8 cellular contexts compared by ENCODE assay signal in genomic region chr4:56434599-56435000, GRCh38. TPM values are rescaled to one million over a fixed set of nuclear protein-coding genes. Genes with fewer than 3 reads are reported as not detected.
A peak's percentile ranks its signal among the peaks of the same experiment; 100 is the strongest.
DNase-seq lines count a peak whose midpoint lies in the region; ATAC-seq and TF ChIP-seq lines count a peak whose summit lies in the region.

No MANE protein-coding gene starts in this region.

- 1% methylated on average over 9 of the region's 9 CpGs for WGBS in esophagus, 2 donors
- 1 to 3% (median 1%) methylated on average over 9 of the region's 9 CpGs for WGBS in ovary, 3 donors

- no peaks in the 10 kb centered on the region for H3K36me3 ChIP-seq in CD4-positive, CD25-positive, alpha-beta regulatory T cell (ENCODE audit: control insufficient read depth, insufficient read depth, low read length)
- H3K36me3 ChIP-seq in HEK293 (ENCODE audit: control insufficient read depth in 2 of 2, insufficient read depth in 1 of 2, low read length in 2 of 2) (peaks cover 0 to 3% of the 10 kb centered on the region in 2 experiments; a peak in 2 of 3 replicates), esophagus (ENCODE audit: control insufficient read depth in 2 of 2, insufficient read depth in 2 of 2, low read length in 1 of 2) (no peaks in the 10 kb centered on the region), ovary (no peaks in the 10 kb centered on the region)

- peak overlapping the region; percentile 91 to 96 (median 94) for H3K4me3 Mint-ChIP-seq in CD4-positive, CD25-positive, alpha-beta regulatory T cell

- H3K36me3 Mint-ChIP-seq in CD4-positive, CD25-positive, alpha-beta regulatory T cell: no peaks in the 10 kb centered on the region

- H3K27me3 Mint-ChIP-seq in CD4-positive, CD25-positive, alpha-beta regulatory T cell: no peaks in the 10 kb centered on the region

- TF ChIP-seq EP300 in ovary (IDR thresholded peaks at IDR 0.05): no peak

- ATAC-seq in CD4-positive, CD25-positive, alpha-beta regulatory T cell (ENCODE audit: low read depth in 2 of 2): no peak
- no peak for ATAC-seq in HG03469 (IDR thresholded peaks at IDR 0.05; ENCODE audit: unreplicated experiment)

- TF ChIP-seq CTCF in HEK293 (tag by site-specific recombination; IDR thresholded peaks at IDR 0.05) (no peak), ovary (IDR thresholded peaks at IDR 0.05) (no peak)

- H3K4me1 ChIP-seq in CD4-positive, CD25-positive, alpha-beta regulatory T cell (ENCODE audit: control insufficient read depth, insufficient read depth, low read length, poor library complexity, severe bottlenecking): peaks cover 11% of the 10 kb centered on the region
- H3K4me1 ChIP-seq in HEK293 (ENCODE audit: control insufficient read depth, insufficient read depth, low read length): no peaks in the 10 kb centered on the region
- H3K4me1 ChIP-seq in esophagus (ENCODE audit: control insufficient read depth in 2 of 2, insufficient read depth in 2 of 2, low read length in 1 of 2): peaks cover 0 to 3% of the 10 kb centered on the region in 2 donors
- H3K4me1 ChIP-seq in ovary (ENCODE audit: insufficient read depth): peaks cover 3% of the 10 kb centered on the region

- no peak for DNase-seq in CD4-positive, CD25-positive, alpha-beta regulatory T cell
- peak; percentile 44 for DNase-seq in SK-MEL-5 (ENCODE audit: low read depth, low spot score)
- no peak for DNase-seq in ovary
- no peak for DNase-seq in HuH-7 (ENCODE audit: low spot score)
- DNase-seq in activated CD8-positive, alpha-beta memory T cell treated with anti-CD3 and anti-CD28 coated beads, Interleukin-2, amount 50 U/mL, for 48 hours: no peak

- intact Hi-C loops in ovary (cut with DNase I): no loop called here

- no peaks in the 10 kb centered on the region for H3K9me3 ChIP-seq in CD4-positive, CD25-positive, alpha-beta regulatory T cell (ENCODE audit: control insufficient read depth in 2 of 2, low read length in 2 of 2)
- H3K9me3 ChIP-seq in HEK293 (ENCODE audit: control insufficient read depth, insufficient read depth, low read depth, low read length) (no peaks in the 10 kb centered on the region), esophagus (ENCODE audit: control insufficient read depth in 2 of 2, insufficient read depth in 1 of 2, low read depth in 1 of 2, low read length in 1 of 2) (no peaks in the 10 kb centered on the region), ovary (no peaks in the 10 kb centered on the region)

- no peaks in the 10 kb centered on the region for H3K9me3 Mint-ChIP-seq in CD4-positive, CD25-positive, alpha-beta regulatory T cell

- H3K4me3 ChIP-seq in CD4-positive, CD25-positive, alpha-beta regulatory T cell (ENCODE audit: low read depth, low read length): peak overlapping the region; percentile 96
- H3K4me3 ChIP-seq in HEK293 (ENCODE audit: low read depth, low read length) (peak overlapping the region; percentile 69), esophagus (ENCODE audit: low read depth in 1 of 2, low read length in 2 of 2) (peak overlapping the region; percentile 73 to 76), ovary (peak overlapping the region; percentile 84)

- CTCF ChIA-PET in HEK293 (lab: Yijun Ruan, JAX): interaction anchor here (0.7 to 3.1 kb wide), 3 partner anchors 8 to 29 kb away, joined by 3 to 16 read pairs (median 4); no protein-coding TSS in a partner anchor

- POLR2A ChIA-PET in HEK293 (lab: Yijun Ruan, JAX): interaction anchor here (1.4 to 3.9 kb wide), 6 partner anchors 10 to 544 kb away, joined by 5 to 52 read pairs (median 14); partner anchors contain the start of genes AASDH, NOA1 and POLR2B

- no peaks in the 10 kb centered on the region for H3K27me3 ChIP-seq in CD4-positive, CD25-positive, alpha-beta regulatory T cell (ENCODE audit: control insufficient read depth, insufficient read depth, low read length)
- H3K27me3 ChIP-seq in esophagus (ENCODE audit: control insufficient read depth in 1 of 2, insufficient read depth in 2 of 2, low read length in 2 of 2): no peaks in the 10 kb centered on the region
- H3K27me3 ChIP-seq in ovary: no peaks in the 10 kb centered on the region

- H3K4me1 Mint-ChIP-seq in CD4-positive, CD25-positive, alpha-beta regulatory T cell: peaks cover 7 to 51% (median 34%) of the 10 kb centered on the region in 4 donors

- peak overlapping the region in 2 of 3 donors; percentile 83 to 96 for H3K27ac Mint-ChIP-seq in CD4-positive, CD25-positive, alpha-beta regulatory T cell

- no peak for TF ChIP-seq POLR2A in ovary (IDR thresholded peaks at IDR 0.05)

- peak overlapping the region; percentile 89 for H3K27ac ChIP-seq in CD4-positive, CD25-positive, alpha-beta regulatory T cell (ENCODE audit: insufficient read depth, low read length, poor library complexity, severe bottlenecking)
- H3K27ac ChIP-seq in HEK293 (ENCODE audit: extremely low read depth, low read depth, low read length) (peak overlapping the region; percentile 54; the same call in 1 of the 2 replicates), esophagus (ENCODE audit: low read depth in 2 of 2, low read length in 1 of 2) (peak overlapping the region; percentile 42 to 97), ovary (peak overlapping the region in 1 of 2 donors; percentile 93)

- in situ Hi-C loops in SK-MEL-5 (cut with HindIII; ENCODE audit: low pct_unique_long_range_greater_than_20kb, low sequenced_read_pairs): no loop called here

TF ChIP-seq in HEK293, 187 proteins besides CTCF, POLR2A, EP300 and RAD21 (continues in another document):
- no peak for TF ChIP-seq ZNF777 (tag by site-specific recombination; IDR thresholded peaks at IDR 0.05; ENCODE audit: borderline replicate concordance)
- TF ChIP-seq ZNF501 (tag by site-specific recombination; IDR thresholded peaks at IDR 0.05): no peak
- TF ChIP-seq ZNF449 (tag by site-specific recombination; IDR thresholded peaks at IDR 0.05): no peak
- TF ChIP-seq ZNF138 (tag by site-specific recombination; IDR thresholded peaks at IDR 0.05; ENCODE audit: borderline replicate concordance): no peak
- no peak for TF ChIP-seq ZNF600 (tag by site-specific recombination; IDR thresholded peaks at IDR 0.05)
- TF ChIP-seq ZNF2 (tag by site-specific recombination; IDR thresholded peaks at IDR 0.05): no peak
- no peak for TF ChIP-seq BCL11A (tag by site-specific recombination; IDR thresholded peaks at IDR 0.05; ENCODE audit: low read depth)
- no peak for TF ChIP-seq ZNF211 (tag by site-specific recombination; IDR thresholded peaks at IDR 0.05; ENCODE audit: low read depth)
- TF ChIP-seq ZFP69B (tag by site-specific recombination; IDR thresholded peaks at IDR 0.05): no peak
- TF ChIP-seq YY2 (tag by site-specific recombination; IDR thresholded peaks at IDR 0.05): no peak
- no peak for TF ChIP-seq ZNF785 (tag by site-specific recombination; IDR thresholded peaks at IDR 0.05)

RNA-seq across cellular contexts. Expression of gene PPAT, which starts 0.8 kb away (rescaled TPM):
- total RNA-seq in CD4-positive, CD25-positive, alpha-beta regulatory T cell: 9.0 TPM
- 10 to 100 TPM in 3 of 4 donors, 1 to 10 TPM in 1; 6.7 to 14.0 (median 12.0) TPM for polyA plus RNA-seq in CD4-positive, CD25-positive, alpha-beta regulatory T cell
- total RNA-seq in SK-MEL-5 (2014; rRNA removed; shearing (Covaris generic)): 29.1 and 30.6 TPM in 2 replicates
- polyA plus RNA-seq in SK-MEL-5 (2015; cell fraction: cytosol; rRNA removed): 17.6 and 22.1 TPM in 2 replicates
- polyA plus RNA-seq in SK-MEL-5 (2015; cell fraction: nucleus; rRNA removed): 27.2 and 28.7 TPM in 2 replicates
- 1 to 10 TPM; 2.6 to 3.8 TPM for polyA plus RNA-seq in esophagus
- total RNA-seq in ovary: 10 to 100 TPM in 6 of 7 donors, 1 to 10 TPM in 1; 6.2 to 14.8 (median 12.5) TPM
- polyA plus RNA-seq in ovary: 1 to 10 TPM; 4.7 to 8.0 TPM

RNA-seq across cellular contexts. Expression of gene PAICS, which starts 1.5 kb away (rescaled TPM):
- 21.7 TPM for total RNA-seq in CD4-positive, CD25-positive, alpha-beta regulatory T cell
- 10 to 100 TPM; 29.8 to 37.3 (median 31.0) TPM for polyA plus RNA-seq in CD4-positive, CD25-positive, alpha-beta regulatory T cell
- 86.4 and 87.2 TPM in 2 replicates for total RNA-seq in SK-MEL-5 (2014; rRNA removed; shearing (Covaris generic))
- polyA plus RNA-seq in SK-MEL-5 (2015; cell fraction: cytosol; rRNA removed): 136 and 188 TPM in 2 replicates
- 97.9 and 117 TPM in 2 replicates for polyA plus RNA-seq in SK-MEL-5 (2015; cell fraction: nucleus; rRNA removed)
- polyA plus RNA-seq in esophagus: 10 to 100 TPM; 46.0 to 62.7 TPM
- 10 to 100 TPM; 17.2 to 83.0 (median 48.3) TPM for total RNA-seq in ovary
- 10 to 100 TPM; 29.0 to 53.4 TPM for polyA plus RNA-seq in ovary

RNA-seq across cellular contexts. Expression of gene SRP72, which starts 32.8 kb away (rescaled TPM):
- 111 TPM for total RNA-seq in CD4-positive, CD25-positive, alpha-beta regulatory T cell
- 100 to 1,000 TPM; 116 to 196 (median 155) TPM for polyA plus RNA-seq in CD4-positive, CD25-positive, alpha-beta regulatory T cell
- 57.5 and 61.0 TPM in 2 replicates for total RNA-seq in SK-MEL-5 (2014; rRNA removed; shearing (Covaris generic))
- 42.8 and 64.5 TPM in 2 replicates for polyA plus RNA-seq in SK-MEL-5 (2015; cell fraction: cytosol; rRNA removed)
- 54.0 and 56.6 TPM in 2 replicates for polyA plus RNA-seq in SK-MEL-5 (2015; cell fraction: nucleus; rRNA removed)
- 10 to 100 TPM; 22.6 to 28.8 TPM for polyA plus RNA-seq in esophagus
- 100 to 1,000 TPM in 2 of 7 donors, 10 to 100 TPM in 5; 48.6 to 128 (median 88.7) TPM for total RNA-seq in ovary
- 10 to 100 TPM; 33.8 to 78.8 TPM for polyA plus RNA-seq in ovary

RNA-seq across cellular contexts. Expression of gene AASDH, which starts 47.3 kb away (rescaled TPM):
- total RNA-seq in CD4-positive, CD25-positive, alpha-beta regulatory T cell: 12.9 TPM
- 10 to 100 TPM; 12.3 to 25.3 (median 19.5) TPM for polyA plus RNA-seq in CD4-positive, CD25-positive, alpha-beta regulatory T cell
- total RNA-seq in SK-MEL-5 (2014; rRNA removed; shearing (Covaris generic)): 11.1 and 15.7 TPM in 2 replicates
- 5.3 and 7.2 TPM in 2 replicates for polyA plus RNA-seq in SK-MEL-5 (2015; cell fraction: cytosol; rRNA removed)
- polyA plus RNA-seq in SK-MEL-5 (2015; cell fraction: nucleus; rRNA removed): 29.3 and 34.2 TPM in 2 replicates
- polyA plus RNA-seq in esophagus: 1 to 10 TPM; 1.8 to 2.8 TPM
- total RNA-seq in ovary: 10 to 100 TPM in 5 of 7 donors, 1 to 10 TPM in 2; 7.2 to 16.7 (median 11.0) TPM
- 1 to 10 TPM; 5.0 to 8.0 TPM for polyA plus RNA-seq in ovary
